12 cellular contexts compared by ENCODE assay signal in genomic region chr11:120512727-120513435, GRCh38. TPM values are rescaled to one million over a fixed set of nuclear protein-coding genes. Genes with fewer than 3 reads are reported as not detected.
DNase-seq lines count a peak whose midpoint lies in the region; ATAC-seq and TF ChIP-seq lines count a peak whose summit lies in the region.
"Had no signal": no experiment of that assay in that cellular context is flagged by ENCODE, and none has a peak within 500 bp of the region (broad histone marks: within the 10 kb centered on the region; RNA-seq: fewer than 3 reads in every experiment).

No MANE protein-coding gene starts in this region.

- no peaks in the 10 kb centered on the region for H3K9me3 Mint-ChIP-seq in activated CD8-positive, alpha-beta memory T cell treated with anti-CD3 and anti-CD28 coated beads, Interleukin-2, amount 10 ng/mL, durations not matched to agents 7 days and 5 days (ENCODE audit: low read depth)

- no peak overlapping the region for H3K4me3 ChIP-seq in A673 (ENCODE audit: low read depth, low read length, poor library complexity, severe bottlenecking)

- no peaks in the 10 kb centered on the region for H3K36me3 ChIP-seq in A673 (ENCODE audit: insufficient read depth, low read length, poor library complexity, severe bottlenecking)
- H3K36me3 ChIP-seq: ascending aorta, upper lobe of left lung had no signal

- H3K27me3 Mint-ChIP-seq in activated CD8-positive, alpha-beta memory T cell treated with anti-CD3 and anti-CD28 coated beads, Interleukin-2, amount 10 ng/mL, durations not matched to agents 7 days and 5 days, result peaks cover 69% of the 10 kb centered on the region

- POLR2A ChIA-PET in A673 (lab: Charles Lee; ENCODE audit: low non-redundant PET), result no interaction called here

- no TSS peak for BruUV-seq in A673 (replicated peaks; lab: Mats Ljungman, UMichigan)

- H3K36me3 Mint-ChIP-seq in activated CD8-positive, alpha-beta memory T cell treated with anti-CD3 and anti-CD28 coated beads, Interleukin-2, amount 10 ng/mL, durations not matched to agents 7 days and 5 days, result no peaks in the 10 kb centered on the region

- H3K9me3 ChIP-seq in A673 (ENCODE audit: low read depth, low read length, poor library complexity, severe bottlenecking), result no peaks in the 10 kb centered on the region
- H3K9me3 ChIP-seq: ascending aorta, upper lobe of left lung had no signal

- DNase-seq in A673 (ENCODE audit: low spot score) (peak; percentile 29), Daoy (ENCODE audit: low read depth) (peak; percentile 23), anterior cingulate cortex (lab: John Stamatoyannopoulos, UW) (peak in 31 of 58 donors; percentile 16 to 59 (median 42)), myocyte (ENCODE audit: low read depth) (peak; percentile 53), mucosa of gallbladder (ENCODE audit: low spot score) (no peak)
- DNase-seq in activated CD8-positive, alpha-beta memory T cell treated with anti-CD3 and anti-CD28 coated beads, Interleukin-2, amount 10 ng/mL, durations not matched to agents 7 days and 5 days, result no peak
- DNase-seq: foreskin melanocyte had no signal

- no peak for ATAC-seq in HG02885 (IDR thresholded peaks at IDR 0.05; ENCODE audit: poor library complexity, unreplicated experiment)
- no peak for ATAC-seq in HG02588 (IDR thresholded peaks at IDR 0.05; ENCODE audit: unreplicated experiment)
- ATAC-seq in activated CD8-positive, alpha-beta memory T cell treated with anti-CD3 and anti-CD28 coated beads, Interleukin-2, amount 10 ng/mL, durations not matched to agents 7 days and 5 days, result no peak

- peaks cover 32% of the 10 kb centered on the region for H3K27me3 ChIP-seq in A673 (replicated peaks; ENCODE audit: insufficient read depth, low read depth, low read length, poor library complexity)
- H3K27me3 ChIP-seq: ascending aorta had no signal

- no peak overlapping the region for H3K27ac Mint-ChIP-seq in activated CD8-positive, alpha-beta memory T cell treated with anti-CD3 and anti-CD28 coated beads, Interleukin-2, amount 10 ng/mL, durations not matched to agents 7 days and 5 days

- intact Hi-C loops in A673 (cut with micrococcal nuclease; ENCODE audit: unreplicated experiment), result no loop called here

- H3K4me1 Mint-ChIP-seq in activated CD8-positive, alpha-beta memory T cell treated with anti-CD3 and anti-CD28 coated beads, Interleukin-2, amount 10 ng/mL, durations not matched to agents 7 days and 5 days, result no peaks in the 10 kb centered on the region

- no peak overlapping the region for H3K27ac ChIP-seq in A673 (ENCODE audit: low read depth, low read length, poor library complexity, severe bottlenecking)
- H3K27ac ChIP-seq: ascending aorta, KMS-11 had no signal

- CTCF ChIA-PET in A673 (lab: Charles Lee), result interaction anchor here (0.6 to 0.9 kb wide), 2 partner anchors 173 to 440 kb away, joined by 5 to 8 read pairs; no protein-coding TSS in a partner anchor
- CTCF ChIA-PET in activated CD8-positive, alpha-beta memory T cell treated with anti-CD3 and anti-CD28 coated beads, Interleukin-2, amount 10 ng/mL, durations not matched to agents 7 days and 5 days (lab: Charles Lee), result interaction anchor here (1.9 to 5.2 kb wide), 2 partner anchors 13 to 173 kb away, joined by 4 to 44 read pairs; no protein-coding TSS in a partner anchor

- no peak overlapping the region for H3K4me3 Mint-ChIP-seq in activated CD8-positive, alpha-beta memory T cell treated with anti-CD3 and anti-CD28 coated beads, Interleukin-2, amount 10 ng/mL, durations not matched to agents 7 days and 5 days

- peak; percentile 30; the same call in 1 of the 2 replicates for TF ChIP-seq CTCF in A673 (conservative IDR thresholded peaks at IDR 0.05; ENCODE audit: low read depth, low read length)

- no peaks in the 10 kb centered on the region for H3K4me1 ChIP-seq in A673 (ENCODE audit: insufficient read depth, low read length, poor library complexity, severe bottlenecking)
- H3K4me1 ChIP-seq: ascending aorta had no signal

RNA-seq across cellular contexts. Expression of gene GRIK4, which starts 1.3 kb away (rescaled TPM):
- not detected in 2 replicates for total RNA-seq in A673 (2021)
- 0.11 and 0.12 TPM in 2 replicates for total RNA-seq in Daoy (2014; rRNA removed; shearing (Covaris generic))
- 0.27 and 0.52 TPM in 2 replicates for total RNA-seq in myocyte
- 0.54 TPM for polyA plus RNA-seq in myocyte (2012)
- total RNA-seq in mucosa of gallbladder, result 2.9 TPM
- under 1 TPM in 1 of 2 experiments, not detected in 1; 0.21 TPM for total RNA-seq in activated CD8-positive, alpha-beta memory T cell treated with anti-CD3 and anti-CD28 coated beads, Interleukin-2, amount 10 ng/mL, durations not matched to agents 7 days and 5 days
- total RNA-seq: ascending aorta had no signal

Comparison
In these comparisons a context has a peak if more than half of its experiments do, and no peak if none do; other contexts are left out.
1. DNase-seq: peak in A673 (single experiment), Daoy (single experiment), anterior cingulate cortex (31 of 58) and myocyte (single experiment); none in mucosa of gallbladder (single experiment) and activated CD8-positive, alpha-beta memory T cell treated with anti-CD3 and anti-CD28 coated beads, Interleukin-2, amount 10 ng/mL, durations not matched to agents 7 days and 5 days (single experiment).